2 cellular contexts compared by ENCODE assay signal in the genomic region with DNA sequence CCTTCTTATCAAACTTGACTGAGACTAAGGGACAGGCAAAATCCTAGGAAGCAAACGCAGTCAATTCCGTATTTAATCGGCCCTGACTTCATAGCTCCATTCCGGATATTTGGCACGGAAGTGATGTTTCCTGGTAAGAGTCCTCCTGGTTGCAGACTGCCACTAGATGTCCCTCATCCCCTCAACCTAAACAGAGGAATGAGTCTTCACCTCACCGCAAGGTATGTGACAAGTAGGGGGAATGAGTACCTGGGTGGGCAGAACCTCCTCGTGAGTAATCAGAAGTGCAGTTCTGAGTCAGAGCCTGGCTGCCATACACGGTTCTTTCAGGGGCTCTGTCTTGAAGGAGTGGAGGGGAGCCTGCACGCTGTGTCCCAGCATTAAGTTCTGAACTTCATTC.
A peak's percentile ranks its signal among the peaks of the same experiment; 100 is the strongest.
TF ChIP-seq lines count a peak whose summit lies in the region.

No MANE protein-coding gene starts in this region.

TF ChIP-seq in GM23338, 12 proteins besides CTCF, POLR2A, EP300 and RAD21 (continued from another document):
- TF ChIP-seq, protein P1, sequence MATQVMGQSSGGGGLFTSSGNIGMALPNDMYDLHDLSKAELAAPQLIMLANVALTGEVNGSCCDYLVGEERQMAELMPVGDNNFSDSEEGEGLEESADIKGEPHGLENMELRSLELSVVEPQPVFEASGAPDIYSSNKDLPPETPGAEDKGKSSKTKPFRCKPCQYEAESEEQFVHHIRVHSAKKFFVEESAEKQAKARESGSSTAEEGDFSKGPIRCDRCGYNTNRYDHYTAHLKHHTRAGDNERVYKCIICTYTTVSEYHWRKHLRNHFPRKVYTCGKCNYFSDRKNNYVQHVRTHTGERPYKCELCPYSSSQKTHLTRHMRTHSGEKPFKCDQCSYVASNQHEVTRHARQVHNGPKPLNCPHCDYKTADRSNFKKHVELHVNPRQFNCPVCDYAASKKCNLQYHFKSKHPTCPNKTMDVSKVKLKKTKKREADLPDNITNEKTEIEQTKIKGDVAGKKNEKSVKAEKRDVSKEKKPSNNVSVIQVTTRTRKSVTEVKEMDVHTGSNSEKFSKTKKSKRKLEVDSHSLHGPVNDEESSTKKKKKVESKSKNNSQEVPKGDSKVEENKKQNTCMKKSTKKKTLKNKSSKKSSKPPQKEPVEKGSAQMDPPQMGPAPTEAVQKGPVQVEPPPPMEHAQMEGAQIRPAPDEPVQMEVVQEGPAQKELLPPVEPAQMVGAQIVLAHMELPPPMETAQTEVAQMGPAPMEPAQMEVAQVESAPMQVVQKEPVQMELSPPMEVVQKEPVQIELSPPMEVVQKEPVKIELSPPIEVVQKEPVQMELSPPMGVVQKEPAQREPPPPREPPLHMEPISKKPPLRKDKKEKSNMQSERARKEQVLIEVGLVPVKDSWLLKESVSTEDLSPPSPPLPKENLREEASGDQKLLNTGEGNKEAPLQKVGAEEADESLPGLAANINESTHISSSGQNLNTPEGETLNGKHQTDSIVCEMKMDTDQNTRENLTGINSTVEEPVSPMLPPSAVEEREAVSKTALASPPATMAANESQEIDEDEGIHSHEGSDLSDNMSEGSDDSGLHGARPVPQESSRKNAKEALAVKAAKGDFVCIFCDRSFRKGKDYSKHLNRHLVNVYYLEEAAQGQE (IDR thresholded peaks at IDR 0.05; ENCODE audit: unreplicated experiment) = no peak
- TF ChIP-seq ZNF331 (CRISPR knock-in tag; IDR thresholded peaks at IDR 0.05; ENCODE audit: low read depth) (no peak), EZH2phosphoT487 (IDR thresholded peaks at IDR 0.05; ENCODE audit: unreplicated experiment) (no peak), EZH2 (IDR thresholded peaks at IDR 0.05; ENCODE audit: low read depth, unreplicated experiment) (no peak), STAT1 (IDR thresholded peaks at IDR 0.05; ENCODE audit: unreplicated experiment) (no peak), ZNF114 (CRISPR knock-in tag; IDR thresholded peaks at IDR 0.05) (no peak), JUNB (IDR thresholded peaks at IDR 0.05; ENCODE audit: unreplicated experiment) (no peak), NANOG (IDR thresholded peaks at IDR 0.05; ENCODE audit: borderline replicate concordance) (no peak), POLR2AphosphoS5 (IDR thresholded peaks at IDR 0.05; ENCODE audit: low read depth) (no peak)
- TF ChIP-seq, protein P2, sequence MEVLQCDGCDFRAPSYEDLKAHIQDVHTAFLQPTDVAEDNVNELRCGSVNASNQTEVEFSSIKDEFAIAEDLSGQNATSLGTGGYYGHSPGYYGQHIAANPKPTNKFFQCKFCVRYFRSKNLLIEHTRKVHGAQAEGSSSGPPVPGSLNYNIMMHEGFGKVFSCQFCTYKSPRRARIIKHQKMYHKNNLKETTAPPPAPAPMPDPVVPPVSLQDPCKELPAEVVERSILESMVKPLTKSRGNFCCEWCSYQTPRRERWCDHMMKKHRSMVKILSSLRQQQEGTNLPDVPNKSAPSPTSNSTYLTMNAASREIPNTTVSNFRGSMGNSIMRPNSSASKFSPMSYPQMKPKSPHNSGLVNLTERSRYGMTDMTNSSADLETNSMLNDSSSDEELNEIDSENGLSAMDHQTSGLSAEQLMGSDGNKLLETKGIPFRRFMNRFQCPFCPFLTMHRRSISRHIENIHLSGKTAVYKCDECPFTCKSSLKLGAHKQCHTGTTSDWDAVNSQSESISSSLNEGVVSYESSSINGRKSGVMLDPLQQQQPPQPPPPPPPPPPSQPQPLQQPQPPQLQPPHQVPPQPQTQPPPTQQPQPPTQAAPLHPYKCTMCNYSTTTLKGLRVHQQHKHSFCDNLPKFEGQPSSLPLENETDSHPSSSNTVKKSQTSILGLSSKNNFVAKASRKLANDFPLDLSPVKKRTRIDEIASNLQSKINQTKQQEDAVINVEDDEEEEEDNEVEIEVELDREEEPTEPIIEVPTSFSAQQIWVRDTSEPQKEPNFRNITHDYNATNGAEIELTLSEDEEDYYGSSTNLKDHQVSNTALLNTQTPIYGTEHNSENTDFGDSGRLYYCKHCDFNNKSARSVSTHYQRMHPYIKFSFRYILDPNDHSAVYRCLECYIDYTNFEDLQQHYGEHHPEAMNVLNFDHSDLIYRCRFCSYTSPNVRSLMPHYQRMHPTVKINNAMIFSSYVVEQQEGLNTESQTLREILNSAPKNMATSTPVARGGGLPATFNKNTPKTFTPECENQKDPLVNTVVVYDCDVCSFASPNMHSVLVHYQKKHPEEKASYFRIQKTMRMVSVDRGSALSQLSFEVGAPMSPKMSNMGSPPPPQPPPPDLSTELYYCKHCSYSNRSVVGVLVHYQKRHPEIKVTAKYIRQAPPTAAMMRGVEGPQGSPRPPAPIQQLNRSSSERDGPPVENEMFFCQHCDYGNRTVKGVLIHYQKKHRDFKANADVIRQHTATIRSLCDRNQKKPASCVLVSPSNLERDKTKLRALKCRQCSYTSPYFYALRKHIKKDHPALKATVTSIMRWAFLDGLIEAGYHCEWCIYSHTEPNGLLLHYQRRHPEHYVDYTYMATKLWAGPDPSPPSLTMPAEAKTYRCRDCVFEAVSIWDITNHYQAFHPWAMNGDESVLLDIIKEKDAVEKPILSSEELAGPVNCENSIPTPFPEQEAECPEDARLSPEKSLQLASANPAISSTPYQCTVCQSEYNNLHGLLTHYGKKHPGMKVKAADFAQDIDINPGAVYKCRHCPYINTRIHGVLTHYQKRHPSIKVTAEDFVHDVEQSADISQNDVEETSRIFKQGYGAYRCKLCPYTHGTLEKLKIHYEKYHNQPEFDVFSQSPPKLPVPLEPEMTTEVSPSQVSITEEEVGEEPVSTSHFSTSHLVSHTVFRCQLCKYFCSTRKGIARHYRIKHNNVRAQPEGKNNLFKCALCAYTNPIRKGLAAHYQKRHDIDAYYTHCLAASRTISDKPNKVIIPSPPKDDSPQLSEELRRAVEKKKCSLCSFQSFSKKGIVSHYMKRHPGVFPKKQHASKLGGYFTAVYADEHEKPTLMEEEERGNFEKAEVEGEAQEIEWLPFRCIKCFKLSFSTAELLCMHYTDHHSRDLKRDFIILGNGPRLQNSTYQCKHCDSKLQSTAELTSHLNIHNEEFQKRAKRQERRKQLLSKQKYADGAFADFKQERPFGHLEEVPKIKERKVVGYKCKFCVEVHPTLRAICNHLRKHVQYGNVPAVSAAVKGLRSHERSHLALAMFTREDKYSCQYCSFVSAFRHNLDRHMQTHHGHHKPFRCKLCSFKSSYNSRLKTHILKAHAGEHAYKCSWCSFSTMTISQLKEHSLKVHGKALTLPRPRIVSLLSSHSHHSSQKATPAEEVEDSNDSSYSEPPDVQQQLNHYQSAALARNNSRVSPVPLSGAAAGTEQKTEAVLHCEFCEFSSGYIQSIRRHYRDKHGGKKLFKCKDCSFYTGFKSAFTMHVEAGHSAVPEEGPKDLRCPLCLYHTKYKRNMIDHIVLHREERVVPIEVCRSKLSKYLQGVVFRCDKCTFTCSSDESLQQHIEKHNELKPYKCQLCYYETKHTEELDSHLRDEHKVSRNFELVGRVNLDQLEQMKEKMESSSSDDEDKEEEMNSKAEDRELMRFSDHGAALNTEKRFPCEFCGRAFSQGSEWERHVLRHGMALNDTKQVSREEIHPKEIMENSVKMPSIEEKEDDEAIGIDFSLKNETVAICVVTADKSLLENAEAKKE (CRISPR knock-in tag; IDR thresholded peaks at IDR 0.05) = no peak

TF ChIP-seq in HepG2, 621 proteins besides CTCF, POLR2A, EP300 and RAD21 (continued from another document):
- TF ChIP-seq, protein P3, sequence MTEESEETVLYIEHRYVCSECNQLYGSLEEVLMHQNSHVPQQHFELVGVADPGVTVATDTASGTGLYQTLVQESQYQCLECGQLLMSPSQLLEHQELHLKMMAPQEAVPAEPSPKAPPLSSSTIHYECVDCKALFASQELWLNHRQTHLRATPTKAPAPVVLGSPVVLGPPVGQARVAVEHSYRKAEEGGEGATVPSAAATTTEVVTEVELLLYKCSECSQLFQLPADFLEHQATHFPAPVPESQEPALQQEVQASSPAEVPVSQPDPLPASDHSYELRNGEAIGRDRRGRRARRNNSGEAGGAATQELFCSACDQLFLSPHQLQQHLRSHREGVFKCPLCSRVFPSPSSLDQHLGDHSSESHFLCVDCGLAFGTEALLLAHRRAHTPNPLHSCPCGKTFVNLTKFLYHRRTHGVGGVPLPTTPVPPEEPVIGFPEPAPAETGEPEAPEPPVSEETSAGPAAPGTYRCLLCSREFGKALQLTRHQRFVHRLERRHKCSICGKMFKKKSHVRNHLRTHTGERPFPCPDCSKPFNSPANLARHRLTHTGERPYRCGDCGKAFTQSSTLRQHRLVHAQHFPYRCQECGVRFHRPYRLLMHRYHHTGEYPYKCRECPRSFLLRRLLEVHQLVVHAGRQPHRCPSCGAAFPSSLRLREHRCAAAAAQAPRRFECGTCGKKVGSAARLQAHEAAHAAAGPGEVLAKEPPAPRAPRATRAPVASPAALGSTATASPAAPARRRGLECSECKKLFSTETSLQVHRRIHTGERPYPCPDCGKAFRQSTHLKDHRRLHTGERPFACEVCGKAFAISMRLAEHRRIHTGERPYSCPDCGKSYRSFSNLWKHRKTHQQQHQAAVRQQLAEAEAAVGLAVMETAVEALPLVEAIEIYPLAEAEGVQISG (CRISPR knock-in tag; IDR thresholded peaks at IDR 0.05) = peak; percentile 44; the same call in 1 of the 2 replicates
- TF ChIP-seq STAG1 (CRISPR knock-in tag; IDR thresholded peaks at IDR 0.05) (peak; percentile 34; the same call in 1 of the 2 replicates), ETV5 (CRISPR knock-in tag; IDR thresholded peaks at IDR 0.05; ENCODE audit: borderline replicate concordance) (0 out of 2 replicates have a peak, but pooled peaks have one; percentile 10), ZNF263 (CRISPR knock-in tag; IDR thresholded peaks at IDR 0.05) (peak; percentile 85), GABPA (IDR thresholded peaks at IDR 0.05; ENCODE audit: low read depth, low read length) (no peak), GABPA (CRISPR knock-in tag; IDR thresholded peaks at IDR 0.05; ENCODE audit: low read depth) (peak; percentile 51)
